1 cellular context compared by ENCODE assay signal in the genomic region with DNA sequence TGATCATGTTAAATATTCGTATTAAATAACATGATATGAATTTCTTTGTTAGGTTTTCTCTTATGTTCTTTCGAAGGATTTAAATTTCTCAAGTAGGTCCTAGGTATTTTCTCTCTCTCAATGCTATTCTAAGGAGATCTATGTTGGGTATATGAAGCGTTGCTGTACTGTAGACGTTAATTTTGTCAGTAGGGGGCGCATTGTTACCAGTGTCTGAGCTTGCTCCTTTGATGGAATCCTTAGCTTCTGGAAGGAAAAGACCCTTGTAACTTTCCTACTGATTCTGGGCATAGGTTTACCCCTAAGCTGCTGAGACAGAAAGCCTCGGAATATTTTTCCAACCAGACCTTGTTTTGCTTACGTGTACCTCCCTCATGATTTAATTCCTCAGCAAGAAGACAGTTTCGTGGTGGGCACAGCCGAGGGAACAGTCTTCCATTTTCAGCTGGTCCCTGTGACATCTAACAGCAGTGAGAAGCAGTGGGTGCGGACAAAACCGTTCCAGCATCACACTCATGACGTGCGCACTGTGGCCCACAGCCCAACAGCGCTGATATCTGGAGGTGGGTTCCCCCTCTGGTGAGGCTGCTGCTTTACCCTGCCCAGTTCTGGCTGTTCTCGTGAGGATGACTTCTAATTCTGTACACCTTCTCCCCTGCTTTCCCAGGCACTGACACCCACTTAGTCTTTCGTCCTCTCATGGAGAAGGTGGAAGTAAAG.
TF ChIP-seq lines count a peak whose summit lies in the region.

No MANE protein-coding gene starts in this region.

TF ChIP-seq in HCT116, 20 proteins besides CTCF, POLR2A, EP300 and RAD21 (continued from another document):
- TF ChIP-seq, protein P1, sequence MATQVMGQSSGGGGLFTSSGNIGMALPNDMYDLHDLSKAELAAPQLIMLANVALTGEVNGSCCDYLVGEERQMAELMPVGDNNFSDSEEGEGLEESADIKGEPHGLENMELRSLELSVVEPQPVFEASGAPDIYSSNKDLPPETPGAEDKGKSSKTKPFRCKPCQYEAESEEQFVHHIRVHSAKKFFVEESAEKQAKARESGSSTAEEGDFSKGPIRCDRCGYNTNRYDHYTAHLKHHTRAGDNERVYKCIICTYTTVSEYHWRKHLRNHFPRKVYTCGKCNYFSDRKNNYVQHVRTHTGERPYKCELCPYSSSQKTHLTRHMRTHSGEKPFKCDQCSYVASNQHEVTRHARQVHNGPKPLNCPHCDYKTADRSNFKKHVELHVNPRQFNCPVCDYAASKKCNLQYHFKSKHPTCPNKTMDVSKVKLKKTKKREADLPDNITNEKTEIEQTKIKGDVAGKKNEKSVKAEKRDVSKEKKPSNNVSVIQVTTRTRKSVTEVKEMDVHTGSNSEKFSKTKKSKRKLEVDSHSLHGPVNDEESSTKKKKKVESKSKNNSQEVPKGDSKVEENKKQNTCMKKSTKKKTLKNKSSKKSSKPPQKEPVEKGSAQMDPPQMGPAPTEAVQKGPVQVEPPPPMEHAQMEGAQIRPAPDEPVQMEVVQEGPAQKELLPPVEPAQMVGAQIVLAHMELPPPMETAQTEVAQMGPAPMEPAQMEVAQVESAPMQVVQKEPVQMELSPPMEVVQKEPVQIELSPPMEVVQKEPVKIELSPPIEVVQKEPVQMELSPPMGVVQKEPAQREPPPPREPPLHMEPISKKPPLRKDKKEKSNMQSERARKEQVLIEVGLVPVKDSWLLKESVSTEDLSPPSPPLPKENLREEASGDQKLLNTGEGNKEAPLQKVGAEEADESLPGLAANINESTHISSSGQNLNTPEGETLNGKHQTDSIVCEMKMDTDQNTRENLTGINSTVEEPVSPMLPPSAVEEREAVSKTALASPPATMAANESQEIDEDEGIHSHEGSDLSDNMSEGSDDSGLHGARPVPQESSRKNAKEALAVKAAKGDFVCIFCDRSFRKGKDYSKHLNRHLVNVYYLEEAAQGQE (IDR thresholded peaks at IDR 0.05; ENCODE audit: low read depth): no peak
TF ChIP-seq in HCT116: peak in this region for 0.
